Comparison of ENCODE assay signal across 16 cellular contexts in genomic region chr12:110760204-110760609, GRCh38. TPM values are rescaled to one million over a fixed set of nuclear protein-coding genes. Genes with fewer than 3 reads are reported as not detected.
DNase-seq lines count a peak whose midpoint lies in the region; ATAC-seq and TF ChIP-seq lines count a peak whose summit lies in the region.
"Had no signal": no experiment of that assay in that cellular context is flagged by ENCODE, and none has a peak within 500 bp of the region (broad histone marks: within the 10 kb centered on the region; RNA-seq: fewer than 3 reads in every experiment).

No MANE protein-coding gene starts in this region.

- no peaks in the 10 kb centered on the region for H3K36me3 ChIP-seq in neural progenitor cell
- H3K36me3 ChIP-seq: cardiac muscle cell, thoracic aorta had no signal

- intact Hi-C loops in activated T-helper 2 cell treated with anti-CD3 and anti-CD28 coated beads, Interferon-gamma antibody, Interleukin-2, Interleukin-4, amounts not matched to agents 10 μg/mL and 5 μg/mL and 100 μg/mL, durations not matched to agents 14 hours and 24 hours and 36 hours (cut with micrococcal nuclease): no loop called here

- no peaks in the 10 kb centered on the region for H3K79me2 ChIP-seq in neural progenitor cell (ENCODE audit: low read depth)

- peak; percentile 25 for DNase-seq in activated naive CD4-positive, alpha-beta T cell treated with Interleukin-2 at 50 U/mL for 16 hours
- no peak for DNase-seq in activated naive CD4-positive, alpha-beta T cell (lab: John Stamatoyannopoulos, UW)
- DNase-seq in MV-4-11 (lab: John Stamatoyannopoulos, UW) (peak; percentile 77), neural progenitor cell (ENCODE audit: low spot score) (no peak), C1 segment of cervical spinal cord (lab: John Stamatoyannopoulos, UW) (no peak)
- no peak for DNase-seq in activated T-helper 2 cell treated with anti-CD3 and anti-CD28 coated beads, Interferon-gamma antibody, Interleukin-2, Interleukin-4, amounts not matched to agents 10 μg/mL and 5 μg/mL and 100 μg/mL, durations not matched to agents 14 hours and 24 hours and 36 hours (ENCODE audit: low spot score)
- DNase-seq: COR-L47; dorsolateral prefrontal cortex; NCI-H2029 treated with DMSO at 0.1 percent for 48 hours; NCI-H510A treated with DMSO at 0.1 percent for 48 hours; stimulated activated CD4-positive, alpha-beta T cell treated with anti-CD3 and anti-CD28 coated beads, Interleukin-2, amount 100 ng/mL, for 48 hours had no signal

- no peak overlapping the region for H3K9ac ChIP-seq in neural progenitor cell

- TF ChIP-seq CTCF in neural progenitor cell (IDR thresholded peaks at IDR 0.05): no peak

- H3K27me3 Mint-ChIP-seq in activated T-helper 2 cell treated with anti-CD3 and anti-CD28 coated beads, Interferon-gamma antibody, Interleukin-2, Interleukin-4, amounts not matched to agents 10 μg/mL and 5 μg/mL and 100 μg/mL, durations not matched to agents 14 hours and 24 hours and 36 hours (ENCODE audit: low read depth): no peaks in the 10 kb centered on the region
- H3K27me3 Mint-ChIP-seq in neural progenitor cell (ENCODE audit: insufficient read depth, low read depth): peaks cover 4% of the 10 kb centered on the region

- H3K27me3 ChIP-seq in neural progenitor cell: no peaks in the 10 kb centered on the region
- H3K27me3 ChIP-seq: cardiac muscle cell, dorsolateral prefrontal cortex had no signal

- H3K4me3 Mint-ChIP-seq in activated T-helper 2 cell treated with anti-CD3 and anti-CD28 coated beads, Interferon-gamma antibody, Interleukin-2, Interleukin-4, amounts not matched to agents 10 μg/mL and 5 μg/mL and 100 μg/mL, durations not matched to agents 14 hours and 24 hours and 36 hours (ENCODE audit: low read depth): no peak overlapping the region
- H3K4me3 Mint-ChIP-seq in neural progenitor cell: peak overlapping the region; percentile 46

- no peak overlapping the region for H3K4me2 ChIP-seq in neural progenitor cell

- H3K27ac Mint-ChIP-seq in activated T-helper 2 cell treated with anti-CD3 and anti-CD28 coated beads, Interferon-gamma antibody, Interleukin-2, Interleukin-4, amounts not matched to agents 10 μg/mL and 5 μg/mL and 100 μg/mL, durations not matched to agents 14 hours and 24 hours and 36 hours: peak overlapping the region; percentile 43
- peak overlapping the region; percentile 23 for H3K27ac Mint-ChIP-seq in neural progenitor cell

- H2AFZ ChIP-seq in neural progenitor cell (replicated peaks): no peak overlapping the region

- H3K4me3 ChIP-seq in neural progenitor cell: no peak overlapping the region
- H3K4me3 ChIP-seq: cardiac muscle cell, dorsolateral prefrontal cortex, thoracic aorta had no signal

- no peak overlapping the region for H3K27ac ChIP-seq in neural progenitor cell
- H3K27ac ChIP-seq: cardiac muscle cell, dorsolateral prefrontal cortex, thoracic aorta had no signal

- no peaks in the 10 kb centered on the region for H3F3A ChIP-seq in neural progenitor cell (ENCODE audit: low read depth)

- no peaks in the 10 kb centered on the region for H3K4me1 ChIP-seq in neural progenitor cell

- no peaks in the 10 kb centered on the region for H3K9me3 ChIP-seq in neural progenitor cell (ENCODE audit: low read depth)
- H3K9me3 ChIP-seq: thoracic aorta had no signal

- ATAC-seq in GM19467 (IDR thresholded peaks at IDR 0.05; ENCODE audit: unreplicated experiment) (no peak), GM19463 (IDR thresholded peaks at IDR 0.05; ENCODE audit: unreplicated experiment) (no peak)
- ATAC-seq: sciatic nerve had no signal

- H3K36me3 Mint-ChIP-seq in activated T-helper 2 cell treated with anti-CD3 and anti-CD28 coated beads, Interferon-gamma antibody, Interleukin-2, Interleukin-4, amounts not matched to agents 10 μg/mL and 5 μg/mL and 100 μg/mL, durations not matched to agents 14 hours and 24 hours and 36 hours (ENCODE audit: low read depth): no peaks in the 10 kb centered on the region
- H3K36me3 Mint-ChIP-seq in neural progenitor cell: no peaks in the 10 kb centered on the region

- no peaks in the 10 kb centered on the region for H4K20me1 ChIP-seq in neural progenitor cell (ENCODE audit: low read depth)

- no peaks in the 10 kb centered on the region for H3K9me3 Mint-ChIP-seq in activated T-helper 2 cell treated with anti-CD3 and anti-CD28 coated beads, Interferon-gamma antibody, Interleukin-2, Interleukin-4, amounts not matched to agents 10 μg/mL and 5 μg/mL and 100 μg/mL, durations not matched to agents 14 hours and 24 hours and 36 hours
- H3K9me3 Mint-ChIP-seq in neural progenitor cell: no peaks in the 10 kb centered on the region

- peaks cover 8% of the 10 kb centered on the region for H3K4me1 Mint-ChIP-seq in activated T-helper 2 cell treated with anti-CD3 and anti-CD28 coated beads, Interferon-gamma antibody, Interleukin-2, Interleukin-4, amounts not matched to agents 10 μg/mL and 5 μg/mL and 100 μg/mL, durations not matched to agents 14 hours and 24 hours and 36 hours (ENCODE audit: low read depth)
- peaks cover 11% of the 10 kb centered on the region for H3K4me1 Mint-ChIP-seq in neural progenitor cell

RNA-seq across cellular contexts. Expression of gene PPP1CC, which starts 17.5 kb away (rescaled TPM):
- 241 and 244 TPM in 2 replicates for total RNA-seq in activated T-helper 2 cell treated with anti-CD3 and anti-CD28 coated beads, Interferon-gamma antibody, Interleukin-2, Interleukin-4, amounts not matched to agents 10 μg/mL and 5 μg/mL and 100 μg/mL, durations not matched to agents 14 hours and 24 hours and 36 hours
- 408 and 629 TPM in 2 replicates for total RNA-seq in neural progenitor cell (ENCODE audit: low replicate concordance)

Comparison
In these comparisons a context has a peak if more than half of its experiments do, and no peak if none do; other contexts are left out.
1. DNase-seq: peak in activated naive CD4-positive, alpha-beta T cell treated with Interleukin-2 at 50 U/mL for 16 hours (single experiment) and MV-4-11 (single experiment); none in activated naive CD4-positive, alpha-beta T cell (0 of 4), activated T-helper 2 cell treated with anti-CD3 and anti-CD28 coated beads, Interferon-gamma antibody, Interleukin-2, Interleukin-4, amounts not matched to agents 10 μg/mL and 5 μg/mL and 100 μg/mL, durations not matched to agents 14 hours and 24 hours and 36 hours (single experiment), neural progenitor cell (single experiment) and C1 segment of cervical spinal cord (0 of 14).